8 cellular contexts compared by ENCODE assay signal in the genomic region with DNA sequence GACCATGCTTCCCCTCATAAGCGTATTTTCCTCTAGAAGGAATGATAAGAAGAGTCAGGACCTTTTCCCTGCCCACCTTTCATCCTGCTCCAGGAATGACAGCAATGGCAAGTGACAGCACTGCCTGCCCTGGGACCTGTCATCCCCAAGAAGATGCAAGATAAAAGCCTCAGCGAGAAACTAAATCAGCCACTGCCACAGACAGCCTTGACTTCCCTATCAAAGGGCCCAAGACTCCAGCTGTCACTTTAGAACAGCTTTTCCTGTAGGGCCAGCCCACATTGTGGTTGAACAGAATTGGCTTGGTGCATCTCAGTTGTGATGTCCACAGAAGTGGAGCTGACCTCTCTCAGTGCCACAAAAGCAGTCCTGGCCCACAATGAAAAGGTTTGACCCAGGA. TPM values are rescaled to one million over a fixed set of nuclear protein-coding genes. Genes with fewer than 3 reads are reported as not detected.
DNase-seq lines count a peak whose midpoint lies in the region; ATAC-seq, FAIRE-seq and TF ChIP-seq lines count a peak whose summit lies in the region.

No MANE protein-coding gene starts in this region.

- no peak overlapping the region for H2AFZ ChIP-seq in keratinocyte (ENCODE audit: control insufficient read depth, low read length)

- peak overlapping the region; percentile 77 to 99 (median 93) for H3K4me3 ChIP-seq in keratinocyte (ENCODE audit: control insufficient read depth in 2 of 3, extremely low read depth in 1 of 3, insufficient read depth in 2 of 3, low read depth in 1 of 3, low read length in 3 of 3)
- peak overlapping the region in 3 of 4 donors; percentile 80 to 98 (median 94) for H3K4me3 ChIP-seq in transverse colon
- H3K4me3 ChIP-seq in left lung, result peak overlapping the region in 1 of 2 donors; percentile 90

- CTCF ChIA-PET in activated CD4-positive, alpha-beta memory T cell treated with anti-CD3 and anti-CD28 coated beads for 36 hours (lab: Charles Lee), result interaction anchor here (1.0 to 3.5 kb wide), 4 partner anchors 18 to 73 kb away, joined by 4 to 19 read pairs (median 5); a partner anchor contains a TSS

- H3K36me3 ChIP-seq in keratinocyte (ENCODE audit: control insufficient read depth in 2 of 2, extremely low read depth in 1 of 2, insufficient read depth in 2 of 2, low read length in 2 of 2) (peaks cover 5 to 10% of the 10 kb centered on the region in 2 experiments), transverse colon (no peaks in the 10 kb centered on the region), left lung (peaks cover 0 to 28% of the 10 kb centered on the region in 2 donors)

- H3K9ac ChIP-seq in keratinocyte (ENCODE audit: control insufficient read depth, extremely low read depth, insufficient read depth, low read length), result peak overlapping the region; percentile 93

- no peak for TF ChIP-seq EP300 in transverse colon (IDR thresholded peaks at IDR 0.05; ENCODE audit: low read depth)

- no peaks in the 10 kb centered on the region for H4K20me1 ChIP-seq in keratinocyte (ENCODE audit: control insufficient read depth, extremely low read depth, insufficient read depth, low read length)

- H3K36me3 Mint-ChIP-seq in activated naive CD4-positive, alpha-beta T cell treated with anti-CD3 and anti-CD28 coated beads, Interleukin-2, amount 50 U/mL, for 24 hours, result peaks cover 2% of the 10 kb centered on the region
- H3K36me3 Mint-ChIP-seq in activated CD4-positive, alpha-beta memory T cell treated with anti-CD3 and anti-CD28 coated beads for 36 hours, result peaks cover 33% of the 10 kb centered on the region

- dilution Hi-C loops in keratinocyte (cut with MboI; ENCODE audit: extremely low pct_ligation_motif_present, low sequenced_read_pairs), result no loop called here

- intact Hi-C loops in activated CD4-positive, alpha-beta memory T cell treated with anti-CD3 and anti-CD28 coated beads for 36 hours (cut with micrococcal nuclease), result loop anchor here (10.0 kb wide), 1 partner anchor 222 kb away; no protein-coding TSS in a partner anchor
- intact Hi-C loops in transverse colon (cut with DNase I; ENCODE audit: low total_unique reads) (no loop called here), left lung (cut with DNase I) (no loop called here)

- no peak for TF ChIP-seq CTCF in keratinocyte (optimal IDR thresholded peaks at IDR 0.05 in 1 of 3, IDR thresholded peaks at IDR 0.05 in 1 of 3, conservative IDR thresholded peaks at IDR 0.05 in 1 of 3; ENCODE audit: extremely low read depth in 1 of 3, insufficient read depth in 2 of 3, low read length in 3 of 3)
- no peak for TF ChIP-seq CTCF in transverse colon (IDR thresholded peaks at IDR 0.05)
- TF ChIP-seq CTCF in left lung (IDR thresholded peaks at IDR 0.05), result no peak

- H3K27me3 ChIP-seq in keratinocyte (ENCODE audit: control insufficient read depth, extremely low read depth, insufficient read depth, low read length), result no peaks in the 10 kb centered on the region
- H3K27me3 ChIP-seq in transverse colon, result no peaks in the 10 kb centered on the region
- H3K27me3 ChIP-seq in left lung, result no peaks in the 10 kb centered on the region

- DNase-seq in activated naive CD4-positive, alpha-beta T cell (lab: John Stamatoyannopoulos, UW), result no peak
- DNase-seq in activated CD4-positive, alpha-beta memory T cell treated with anti-CD3 and anti-CD28 coated beads for 36 hours, result no peak
- no peak for DNase-seq in keratinocyte (ENCODE audit: low read depth, low spot score)
- no peak for DNase-seq in transverse colon
- DNase-seq in left lung, result no peak
- DNase-seq in NCI-H2081 treated with DMSO at 0.1 percent for 48 hours (lab: John Stamatoyannopoulos, UW), result no peak
- no peak for DNase-seq in DMS153 treated with DMSO at 0.1 percent for 48 hours (lab: John Stamatoyannopoulos, UW; ENCODE audit: unreplicated experiment)

- H3K9me3 Mint-ChIP-seq in activated naive CD4-positive, alpha-beta T cell treated with anti-CD3 and anti-CD28 coated beads, Interleukin-2, amount 50 U/mL, for 24 hours, result no peaks in the 10 kb centered on the region
- H3K9me3 Mint-ChIP-seq in activated CD4-positive, alpha-beta memory T cell treated with anti-CD3 and anti-CD28 coated beads for 36 hours, result no peaks in the 10 kb centered on the region

- peaks cover 30% of the 10 kb centered on the region for H3K4me1 Mint-ChIP-seq in activated naive CD4-positive, alpha-beta T cell treated with anti-CD3 and anti-CD28 coated beads, Interleukin-2, amount 50 U/mL, for 24 hours
- peaks cover 54% of the 10 kb centered on the region for H3K4me1 Mint-ChIP-seq in activated CD4-positive, alpha-beta memory T cell treated with anti-CD3 and anti-CD28 coated beads for 36 hours (ENCODE audit: low read depth)

- H3K4me2 ChIP-seq in keratinocyte (ENCODE audit: control insufficient read depth, extremely low read depth, insufficient read depth, low read depth, low read length), result peak overlapping the region; percentile 91

- in situ Hi-C loops in transverse colon (cut with MboI; ENCODE audit: low pct_ligation_motif_present in 1 of 4, low pct_unique_long_range_greater_than_20kb in 1 of 4, low sequenced_read_pairs in 3 of 4), result no loop called here

- H3K9me3 ChIP-seq in keratinocyte (ENCODE audit: control insufficient read depth, low read depth, low read length) (no peaks in the 10 kb centered on the region), transverse colon (no peaks in the 10 kb centered on the region), left lung (no peaks in the 10 kb centered on the region)

- peak overlapping the region; percentile 62 for H3K27ac Mint-ChIP-seq in activated naive CD4-positive, alpha-beta T cell treated with anti-CD3 and anti-CD28 coated beads, Interleukin-2, amount 50 U/mL, for 24 hours
- H3K27ac Mint-ChIP-seq in activated CD4-positive, alpha-beta memory T cell treated with anti-CD3 and anti-CD28 coated beads for 36 hours, result peak overlapping the region; percentile 97

- no peak for ATAC-seq in left lung

- peak overlapping the region; percentile 93 for H3K27ac ChIP-seq in keratinocyte (ENCODE audit: control insufficient read depth, insufficient read depth, low read length)
- peak overlapping the region; percentile 93 to 97 (median 96) for H3K27ac ChIP-seq in transverse colon
- peak overlapping the region in 1 of 2 donors; percentile 92 for H3K27ac ChIP-seq in left lung

- H3K9me1 ChIP-seq in keratinocyte (ENCODE audit: control insufficient read depth, extremely low read depth, insufficient read depth, low read length), result no peaks in the 10 kb centered on the region

- H3K4me1 ChIP-seq in keratinocyte (ENCODE audit: control insufficient read depth, extremely low read depth, insufficient read depth, low read length) (peaks cover 9% of the 10 kb centered on the region), transverse colon (peaks cover 34 to 56% (median 42%) of the 10 kb centered on the region in 4 donors), left lung (peaks cover 8 to 61% of the 10 kb centered on the region in 2 donors)

- H3K79me2 ChIP-seq in keratinocyte (ENCODE audit: control insufficient read depth, insufficient read depth, low read length), result peaks cover 55% of the 10 kb centered on the region

- H3K27me3 Mint-ChIP-seq in activated naive CD4-positive, alpha-beta T cell treated with anti-CD3 and anti-CD28 coated beads, Interleukin-2, amount 50 U/mL, for 24 hours, result no peaks in the 10 kb centered on the region
- H3K27me3 Mint-ChIP-seq in activated CD4-positive, alpha-beta memory T cell treated with anti-CD3 and anti-CD28 coated beads for 36 hours, result no peaks in the 10 kb centered on the region

- no peak for FAIRE-seq in keratinocyte (lab: Jason Lieb, UNC)

- 20% methylated on average over 2 of the region's 2 CpGs; no CpG with 5 or more reads in 1 of the 2 donors for WGBS in transverse colon (ENCODE audit: low coverage in 1 of 2), 2 donors

- POLR2A ChIA-PET in activated CD4-positive, alpha-beta memory T cell treated with anti-CD3 and anti-CD28 coated beads for 36 hours (lab: Charles Lee), result interaction anchor here (0.9 to 1.1 kb wide), 2 partner anchors 35 to 42 kb away, joined by 3 read pairs; no protein-coding TSS in a partner anchor

- H3K4me3 Mint-ChIP-seq in activated naive CD4-positive, alpha-beta T cell treated with anti-CD3 and anti-CD28 coated beads, Interleukin-2, amount 50 U/mL, for 24 hours, result peak overlapping the region; percentile 94
- peak overlapping the region; percentile 98 for H3K4me3 Mint-ChIP-seq in activated CD4-positive, alpha-beta memory T cell treated with anti-CD3 and anti-CD28 coated beads for 36 hours

- no peak for TF ChIP-seq POLR2A in transverse colon (IDR thresholded peaks at IDR 0.05)

RNA-seq across cellular contexts. Expression of a gene that starts 1.1 kb away (rescaled TPM):
- 100 to 1,000 TPM; 146 to 154 TPM for total RNA-seq in activated CD4-positive, alpha-beta memory T cell treated with anti-CD3 and anti-CD28 coated beads for 36 hours
- 64.4 to 116 TPM (median 95.1 TPM) in 3 replicates for polyA plus RNA-seq in keratinocyte
- polyA plus RNA-seq in keratinocyte (2011; ENCODE audit: low read depth), result 127 TPM
- 60.3 and 65.6 TPM in 2 replicates for polyA plus RNA-seq in keratinocyte (2011; cell fraction: cytosol; rRNA removed)
- polyA plus RNA-seq in keratinocyte (2011; cell fraction: nucleus; rRNA removed), result 44.1 and 44.4 TPM in 2 replicates
- polyA plus RNA-seq in keratinocyte (2012; ENCODE audit: low replicate concordance), result 41.8 and 125 TPM in 2 replicates
- 73.1 to 162 TPM (median 128 TPM) in 3 replicates for polyA minus RNA-seq in keratinocyte
- polyA minus RNA-seq in keratinocyte (2011; cell fraction: cytosol; rRNA and poly(A)+ RNA removed), result 99.2 TPM
- 27.9 and 71.5 TPM in 2 replicates for polyA minus RNA-seq in keratinocyte (2011; cell fraction: nucleus; rRNA and poly(A)+ RNA removed)
- total RNA-seq in transverse colon, result 100 to 1,000 TPM in 1 of 4 donors, 10 to 100 TPM in 3; 22.3 to 102 (median 67.9) TPM
- total RNA-seq in left lung, result 10 to 100 TPM; 70.7 to 88.8 TPM

RNA-seq across cellular contexts. Expression of a gene that starts 30.7 kb away (rescaled TPM):
- 10 to 100 TPM; 23.6 to 26.1 TPM for total RNA-seq in activated CD4-positive, alpha-beta memory T cell treated with anti-CD3 and anti-CD28 coated beads for 36 hours
- polyA plus RNA-seq in keratinocyte, result 0.90 to 1.9 TPM (median 1.1 TPM) in 3 replicates
- polyA plus RNA-seq in keratinocyte (2011; ENCODE audit: low read depth), result not detected
- 0.36 and 0.75 TPM in 2 replicates for polyA plus RNA-seq in keratinocyte (2011; cell fraction: cytosol; rRNA removed)
- polyA plus RNA-seq in keratinocyte (2011; cell fraction: nucleus; rRNA removed), result 1.0 and 1.5 TPM in 2 replicates
- polyA plus RNA-seq in keratinocyte (2012; ENCODE audit: low replicate concordance), result 0.23 and 1.4 TPM in 2 replicates
- 0.89 to 1.9 TPM (median 1.5 TPM) in 3 replicates for polyA minus RNA-seq in keratinocyte
- not detected for polyA minus RNA-seq in keratinocyte (2011; cell fraction: cytosol; rRNA and poly(A)+ RNA removed)
- polyA minus RNA-seq in keratinocyte (2011; cell fraction: nucleus; rRNA and poly(A)+ RNA removed), result 0.63 TPM in 1 of 2 replicates, not detected in the other
- total RNA-seq in transverse colon, result 10 to 100 TPM; 17.6 to 55.4 (median 30.8) TPM
- 1 to 10 TPM; 7.1 to 8.5 TPM for total RNA-seq in left lung

RNA-seq across cellular contexts. Expression of a gene that starts 36.5 kb away (rescaled TPM):
- total RNA-seq in activated CD4-positive, alpha-beta memory T cell treated with anti-CD3 and anti-CD28 coated beads for 36 hours, result 100 to 1,000 TPM; 497 to 515 TPM
- 489 to 646 TPM (median 581 TPM) in 3 replicates for polyA plus RNA-seq in keratinocyte
- polyA plus RNA-seq in keratinocyte (2011; ENCODE audit: low read depth), result 905 TPM
- 586 and 787 TPM in 2 replicates for polyA plus RNA-seq in keratinocyte (2011; cell fraction: cytosol; rRNA removed)
- 358 and 397 TPM in 2 replicates for polyA plus RNA-seq in keratinocyte (2011; cell fraction: nucleus; rRNA removed)
- 305 and 592 TPM in 2 replicates for polyA plus RNA-seq in keratinocyte (2012; ENCODE audit: low replicate concordance)
- polyA minus RNA-seq in keratinocyte, result 93.6 to 294 TPM (median 216 TPM) in 3 replicates
- polyA minus RNA-seq in keratinocyte (2011; cell fraction: cytosol; rRNA and poly(A)+ RNA removed), result 587 TPM
- polyA minus RNA-seq in keratinocyte (2011; cell fraction: nucleus; rRNA and poly(A)+ RNA removed), result 114 and 189 TPM in 2 replicates
- total RNA-seq in transverse colon (100 to 1,000 TPM; 228 to 491 (median 288) TPM), left lung (100 to 1,000 TPM; 437 to 536 TPM)
